7 cellular contexts compared by ENCODE assay signal in the genomic region with DNA sequence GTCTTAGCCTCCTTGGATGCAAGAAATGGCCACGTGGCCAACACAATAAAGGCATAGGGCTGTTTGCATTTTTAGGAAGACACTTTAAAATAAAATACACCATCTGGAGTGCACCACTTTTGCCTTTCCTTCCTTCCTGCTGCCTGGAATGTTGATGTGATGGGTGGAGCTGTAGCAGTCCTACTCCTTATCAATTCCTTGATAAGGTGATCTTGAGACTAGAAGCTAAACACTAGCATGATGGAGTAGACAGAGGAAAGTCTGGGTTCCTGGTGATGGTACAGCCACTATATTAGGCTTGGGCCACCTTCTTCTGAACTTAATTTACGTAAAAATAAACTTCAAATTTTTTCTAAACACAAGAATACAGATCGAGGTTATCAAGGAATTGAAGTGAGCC. TPM values are rescaled to one million over a fixed set of nuclear protein-coding genes. Genes with fewer than 3 reads are reported as not detected.
"Had no signal": no experiment of that assay in that cellular context is flagged by ENCODE, and none has a peak within 500 bp of the region (broad histone marks: within the 10 kb centered on the region; RNA-seq: fewer than 3 reads in every experiment).

No MANE protein-coding gene starts in this region.

- ATAC-seq: K562 had no signal

- DNase-seq: GM23248, H9, HCEC 1CT, IMR-90, KG1 had no signal

- H3K4me3 Mint-ChIP-seq: H9 had no signal

- H3K4me3 ChIP-seq: GM23248, K562 had no signal

- H2AFZ ChIP-seq: GM23248 had no signal

- H3K27ac ChIP-seq: GM23248 had no signal

- H3K9ac ChIP-seq: GM23248 had no signal

RNA-seq across cellular contexts. Expression of a gene that starts 2.9 kb away (rescaled TPM):
- total RNA-seq: GM23248, HT-29, IMR-90 had no signal
- polyA plus RNA-seq: GM23248, IMR-90, K562 had no signal
